Comparison of ENCODE assay signal across 9 cellular contexts in genomic region chr3:72996121-72996472, GRCh38. TPM values are rescaled to one million over a fixed set of nuclear protein-coding genes. Genes with fewer than 3 reads are reported as not detected.
DNase-seq lines count a peak whose midpoint lies in the region; ATAC-seq, FAIRE-seq and TF ChIP-seq lines count a peak whose summit lies in the region.
"Had no signal": no experiment of that assay in that cellular context is flagged by ENCODE, and none has a peak within 500 bp of the region (broad histone marks: within the 10 kb centered on the region; RNA-seq: fewer than 3 reads in every experiment).

No MANE protein-coding gene starts in this region.

- H3K27ac ChIP-seq in cingulate gyrus (ENCODE audit: low read depth, low read length): peak overlapping the region; percentile 97
- H3K27ac ChIP-seq in muscle layer of colon (ENCODE audit: low read depth, low read length): peak overlapping the region; percentile 91

- no peaks in the 10 kb centered on the region for H3K27me3 ChIP-seq in muscle layer of colon (ENCODE audit: control insufficient read depth in 1 of 2, insufficient read depth in 2 of 2, low read length in 2 of 2)

- peaks cover 35% of the 10 kb centered on the region for H3K4me1 ChIP-seq in muscle layer of colon (ENCODE audit: insufficient read depth, low read length)

- no peak for TF ChIP-seq CTCF in omental fat pad (IDR thresholded peaks at IDR 0.05)

- peaks cover 4% of the 10 kb centered on the region for H3K36me3 ChIP-seq in muscle layer of colon (ENCODE audit: insufficient read depth, low read length)

- FAIRE-seq in urothelium cell line (lab: Jason Lieb, UNC): no peak
- FAIRE-seq: TTC549 had no signal

- H3K4me3 ChIP-seq in muscle layer of colon (ENCODE audit: low read depth in 1 of 2, low read length in 2 of 2): peak overlapping the region; percentile 83 to 91

- no peaks in the 10 kb centered on the region for H3K9me3 ChIP-seq in muscle layer of colon (ENCODE audit: low read length)

- peak; percentile 7 for DNase-seq in stimulated activated CD4-positive, alpha-beta T cell treated with anti-CD3 and anti-CD28 coated beads, Interleukin-4, amount 100 ng/mL, for 1 hour
- DNase-seq in stimulated activated CD4-positive, alpha-beta T cell treated with anti-CD3 and anti-CD28 coated beads, Interleukin-2, amount 100 ng/mL, for 48 hours: no peak
- DNase-seq in urothelium cell line (ENCODE audit: low spot score) (no peak), omental fat pad (ENCODE audit: low spot score) (no peak)

- ATAC-seq in HG02763 (IDR thresholded peaks at IDR 0.05; ENCODE audit: unreplicated experiment) (no peak), GM18517 (IDR thresholded peaks at IDR 0.05; ENCODE audit: unreplicated experiment) (no peak), omental fat pad (ENCODE audit: low FRiP score) (no peak)

- H3K9ac ChIP-seq in muscle layer of colon (ENCODE audit: low read length): peak overlapping the region; percentile 34

RNA-seq across cellular contexts. Expression of gene PPP4R2, which starts 0.5 kb away (rescaled TPM):
- total RNA-seq in omental fat pad: 10 to 100 TPM; 46.5 to 56.6 (median 52.7) TPM
